In genomic region chr1:203038891-203039608, GRCh38 we compare ENCODE assay signal across 8 cellular contexts. TPM values are rescaled to one million over a fixed set of nuclear protein-coding genes. Genes with fewer than 3 reads are reported as not detected.
DNase-seq lines count a peak whose midpoint lies in the region; ATAC-seq and TF ChIP-seq lines count a peak whose summit lies in the region.

No MANE protein-coding gene starts in this region.

- intact Hi-C loops in ovary (cut with DNase I): loop anchor here in 3 of 4 donors (2.0 to 5.0 kb wide), 2 partner anchors 178 to 180 kb away; no protein-coding TSS in a partner anchor

- TF ChIP-seq POLR2A in ovary (IDR thresholded peaks at IDR 0.05): no peak
- TF ChIP-seq POLR2A in tibial nerve (IDR thresholded peaks at IDR 0.05): no peak

- TF ChIP-seq EP300 in ovary (IDR thresholded peaks at IDR 0.05): no peak
- TF ChIP-seq EP300 in tibial nerve (IDR thresholded peaks at IDR 0.05): no peak

- DNase-seq in GM04503 (ENCODE audit: low read depth) (peak; percentile 24), SHP77 (lab: John Stamatoyannopoulos, UW) (peak; percentile 61 to 70), germinal center (ENCODE audit: low spot score) (peak; percentile 72), ovary (peak; percentile 64 to 81 (median 76)), tibial nerve (ENCODE audit: low spot score in 2 of 2) (peak; percentile 59 to 79)
- DNase-seq in activated effector memory CD4-positive, alpha-beta T cell treated with Interleukin-2 at 50 U/mL for 16 hours: peak; percentile 33

- H3K27ac ChIP-seq in ovary (no peak overlapping the region), tibial nerve (no peak overlapping the region)

- H3K9me3 ChIP-seq in ovary: no peaks in the 10 kb centered on the region
- no peaks in the 10 kb centered on the region for H3K9me3 ChIP-seq in tibial nerve

- no peak for ATAC-seq in HG03097 (IDR thresholded peaks at IDR 0.05; ENCODE audit: low FRiP score, unreplicated experiment)

- H3K27me3 ChIP-seq in ovary: no peaks in the 10 kb centered on the region
- H3K27me3 ChIP-seq in tibial nerve: no peaks in the 10 kb centered on the region

- H3K36me3 ChIP-seq in ovary: no peaks in the 10 kb centered on the region
- no peaks in the 10 kb centered on the region for H3K36me3 ChIP-seq in tibial nerve

- peak; percentile 97 for TF ChIP-seq CTCF in LNCAP (IDR thresholded peaks at IDR 0.05)
- peak; percentile 66 to 86 (median 75) for TF ChIP-seq CTCF in ovary (IDR thresholded peaks at IDR 0.05)
- TF ChIP-seq CTCF in tibial nerve (IDR thresholded peaks at IDR 0.05): peak; percentile 80 to 90 (median 87)

- H3K4me1 ChIP-seq in ovary (ENCODE audit: insufficient read depth) (no peaks in the 10 kb centered on the region), tibial nerve (peaks cover 0 to 14% (median 0%) of the 10 kb centered on the region in 4 donors)

- WGBS in ovary, 3 donors: 49 to 61% (median 49%) methylated on average over 20 to 22 of the region's 22 CpGs
- 37 to 55% methylated on average over 14 to 21 of the region's 22 CpGs for WGBS in tibial nerve, 2 donors

- H3K4me3 ChIP-seq in ovary: no peak overlapping the region
- no peak overlapping the region for H3K4me3 ChIP-seq in tibial nerve

RNA-seq across cellular contexts. Expression of gene PPFIA4, which starts 12.8 kb away (rescaled TPM):
- 1 to 10 TPM; 1.0 to 2.6 (median 1.6) TPM for total RNA-seq in ovary
- under 1 TPM; 0.35 to 0.53 TPM for polyA plus RNA-seq in ovary
- total RNA-seq in tibial nerve: 10 to 100 TPM in 1 of 4 donors, under 1 TPM in 3; under 0.01 to 24.6 (median 0.30) TPM

RNA-seq across cellular contexts. Expression of gene TMEM183A, which starts 31.9 kb away (rescaled TPM):
- 10 to 100 TPM; 42.0 to 67.4 (median 46.6) TPM for total RNA-seq in ovary
- 10 to 100 TPM; 44.0 to 72.4 TPM for polyA plus RNA-seq in ovary
- 10 to 100 TPM; 64.3 to 80.6 (median 74.7) TPM for total RNA-seq in tibial nerve

RNA-seq across cellular contexts. Expression of gene MYOG, which starts 46.8 kb away (rescaled TPM):
- total RNA-seq in ovary (not detected), tibial nerve (not detected)
- not detected for polyA plus RNA-seq in ovary

Comparison
In these comparisons a context has a peak if more than half of its experiments do, and no peak if none do; other contexts are left out.
1. DNase-seq: peak in every context shown above with its lines; median percentile 76 in ovary; 72 in germinal center; 69 in tibial nerve; 66 in SHP77; 33 in activated effector memory CD4-positive, alpha-beta T cell treated with Interleukin-2 at 50 U/mL for 16 hours; 24 in GM04503.